8 cellular contexts compared by ENCODE assay signal in the genomic region with DNA sequence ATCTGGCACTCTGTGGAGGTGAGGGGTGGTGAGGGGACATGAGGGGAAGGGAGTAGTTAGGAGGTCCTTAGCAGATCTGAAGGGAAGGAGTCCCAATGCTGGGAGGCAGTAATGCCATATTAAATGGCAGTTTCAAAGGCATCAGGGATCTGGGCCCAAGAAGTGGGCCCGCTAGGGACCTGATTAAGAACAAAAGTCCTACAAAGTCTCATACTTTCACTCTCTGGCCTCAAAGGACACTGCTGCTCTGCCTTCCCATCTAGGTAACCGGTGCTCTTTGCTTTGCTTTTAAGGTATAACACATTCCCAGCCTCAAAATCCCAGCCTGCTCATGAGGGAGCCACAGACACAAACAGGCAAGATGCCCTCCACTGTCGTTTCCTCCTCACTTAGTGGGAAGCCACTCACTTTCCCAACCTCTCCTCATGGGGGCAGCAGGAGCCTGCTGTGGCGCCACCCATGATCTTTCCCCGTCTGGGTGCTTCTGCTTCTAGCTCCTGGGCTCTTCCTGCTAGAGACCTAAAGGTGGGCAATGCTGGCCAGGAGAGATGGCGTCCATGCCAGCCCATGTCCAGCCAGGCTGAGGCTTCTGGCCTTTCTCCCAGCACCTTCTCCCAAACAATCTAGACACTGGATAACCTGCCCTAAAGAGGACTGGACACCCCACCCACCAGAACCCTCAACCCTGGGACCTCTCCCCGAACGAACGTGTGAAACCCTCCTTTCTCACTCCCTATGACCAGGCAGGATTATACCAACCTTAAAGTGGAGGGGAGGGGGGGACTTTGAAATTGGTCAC.
DNase-seq lines count a peak whose midpoint lies in the region; ATAC-seq and TF ChIP-seq lines count a peak whose summit lies in the region.

No MANE protein-coding gene starts in this region.

- H3K4me1 ChIP-seq in MM.1S (ENCODE audit: low read length), result peaks cover 41% of the 10 kb centered on the region
- no peaks in the 10 kb centered on the region for H3K4me1 ChIP-seq in testis

- DNase-seq in AG09309 (ENCODE audit: low read depth), result no peak
- peak; percentile 80 for DNase-seq in MM.1S
- DNase-seq in T-helper 17 cell, result no peak
- peak; percentile 66 for DNase-seq in ecto neural progenitor cell (ENCODE audit: low spot score)
- peak; percentile 85 for DNase-seq in medulla oblongata (ENCODE audit: extremely low spot score)
- peak; percentile 83 for DNase-seq in testis

- H3K9me3 ChIP-seq in MM.1S (replicated peaks; ENCODE audit: insufficient read depth, low read length) (no peaks in the 10 kb centered on the region), T-helper 17 cell (ENCODE audit: control insufficient read depth, low read length, poor library complexity, severe bottlenecking) (no peaks in the 10 kb centered on the region), testis (no peaks in the 10 kb centered on the region)

- TF ChIP-seq CTCF in AG09309 (IDR thresholded peaks at IDR 0.05; ENCODE audit: control insufficient read depth, insufficient read depth, low read depth, low read length, missing control alignments) (peak; percentile 80), GM12873 (IDR thresholded peaks at IDR 0.05; ENCODE audit: insufficient read depth, low read depth, low read length, missing control alignments) (peak; percentile 89), MM.1S (IDR thresholded peaks at IDR 0.05; ENCODE audit: low read length) (peak; percentile 89), testis (IDR thresholded peaks at IDR 0.05) (peak; percentile 38 to 53 (median 50))

- peak overlapping the region; percentile 65 for H3K27ac Mint-ChIP-seq in T-helper 17 cell

- H3K36me3 Mint-ChIP-seq in T-helper 17 cell (ENCODE audit: low read depth), result no peaks in the 10 kb centered on the region

- H3K27me3 ChIP-seq in MM.1S (replicated peaks; ENCODE audit: insufficient read depth, low read length) (no peaks in the 10 kb centered on the region), testis (no peaks in the 10 kb centered on the region)

- H3K79me2 ChIP-seq in MM.1S (ENCODE audit: low read length), result peaks cover 70% of the 10 kb centered on the region

- H3K9me2 ChIP-seq in MM.1S (replicated peaks; ENCODE audit: insufficient read depth, low read length), result no peaks in the 10 kb centered on the region

- peaks cover 15% of the 10 kb centered on the region for H3F3A ChIP-seq in MM.1S (ENCODE audit: insufficient read depth, low read length)

- H3K27me3 Mint-ChIP-seq in T-helper 17 cell, result no peaks in the 10 kb centered on the region

- H3K27ac ChIP-seq in MM.1S (ENCODE audit: low read length), result peak overlapping the region; percentile 86
- no peak overlapping the region for H3K27ac ChIP-seq in testis

- H4K20me1 ChIP-seq in MM.1S (ENCODE audit: insufficient read depth, low read length), result no peaks in the 10 kb centered on the region

- peak; percentile 58 for ATAC-seq in HG02571 (IDR thresholded peaks at IDR 0.05; ENCODE audit: unreplicated experiment)
- ATAC-seq in T-helper 17 cell, result peak; percentile 50

- H2AFZ ChIP-seq in MM.1S (ENCODE audit: low read length), result peak overlapping the region; percentile 14; the same call in 1 of the 2 replicates

- intact Hi-C loops in testis (cut with DNase I; ENCODE audit: low total_unique reads), result no loop called here

- H3K4me3 ChIP-seq in AG09309 (ENCODE audit: control insufficient read depth, low read depth, low read length), result no peak overlapping the region
- peak overlapping the region; percentile 36; the same call in 1 of the 2 replicates for H3K4me3 ChIP-seq in MM.1S (ENCODE audit: low read length)
- no peak overlapping the region for H3K4me3 ChIP-seq in testis

- peaks cover 12% of the 10 kb centered on the region for H3K4me1 Mint-ChIP-seq in T-helper 17 cell

- TF ChIP-seq POLR2A in testis (IDR thresholded peaks at IDR 0.05), result no peak

- H3K4me3 Mint-ChIP-seq in T-helper 17 cell, result no peak overlapping the region

- H3K9ac ChIP-seq in MM.1S (ENCODE audit: low read length), result peak overlapping the region; percentile 53; the same call in 1 of the 2 replicates

- peak overlapping the region; percentile 86 for H3K4me2 ChIP-seq in MM.1S (ENCODE audit: low read depth, low read length)

- no peaks in the 10 kb centered on the region for H3K36me3 ChIP-seq in MM.1S (replicated peaks; ENCODE audit: insufficient read depth, low read length)
- H3K36me3 ChIP-seq in testis (ENCODE audit: low read depth, missing control alignments), result no peaks in the 10 kb centered on the region

- 58 to 64% methylated on average over 9 of the region's 9 CpGs for WGBS in testis, 2 donors

Comparison
In these comparisons a context has a peak if more than half of its experiments do, and no peak if none do; other contexts are left out.
1. DNase-seq: peak in MM.1S (single experiment), ecto neural progenitor cell (single experiment), medulla oblongata (single experiment) and testis (single experiment); none in AG09309 (single experiment) and T-helper 17 cell (0 of 3).
2. Peak in every context shown above with its lines, with median percentiles within 50 percentile points of each other: CTCF ChIP-seq.